In genomic region chr1:169235568-169235967, GRCh38 we compare ENCODE assay signal across 1 cellular context.
TF ChIP-seq lines count a peak whose summit lies in the region.

No MANE protein-coding gene starts in this region.

TF ChIP-seq in endothelial cell of umbilical vein, 7 proteins besides CTCF, POLR2A, EP300 and RAD21 (continued from another document):
- TF ChIP-seq EZH2 (IDR thresholded peaks at IDR 0.05; ENCODE audit: borderline replicate concordance, low read depth, low read length, severe bottlenecking), result no peak
